8 cellular contexts compared by ENCODE assay signal in the genomic region with DNA sequence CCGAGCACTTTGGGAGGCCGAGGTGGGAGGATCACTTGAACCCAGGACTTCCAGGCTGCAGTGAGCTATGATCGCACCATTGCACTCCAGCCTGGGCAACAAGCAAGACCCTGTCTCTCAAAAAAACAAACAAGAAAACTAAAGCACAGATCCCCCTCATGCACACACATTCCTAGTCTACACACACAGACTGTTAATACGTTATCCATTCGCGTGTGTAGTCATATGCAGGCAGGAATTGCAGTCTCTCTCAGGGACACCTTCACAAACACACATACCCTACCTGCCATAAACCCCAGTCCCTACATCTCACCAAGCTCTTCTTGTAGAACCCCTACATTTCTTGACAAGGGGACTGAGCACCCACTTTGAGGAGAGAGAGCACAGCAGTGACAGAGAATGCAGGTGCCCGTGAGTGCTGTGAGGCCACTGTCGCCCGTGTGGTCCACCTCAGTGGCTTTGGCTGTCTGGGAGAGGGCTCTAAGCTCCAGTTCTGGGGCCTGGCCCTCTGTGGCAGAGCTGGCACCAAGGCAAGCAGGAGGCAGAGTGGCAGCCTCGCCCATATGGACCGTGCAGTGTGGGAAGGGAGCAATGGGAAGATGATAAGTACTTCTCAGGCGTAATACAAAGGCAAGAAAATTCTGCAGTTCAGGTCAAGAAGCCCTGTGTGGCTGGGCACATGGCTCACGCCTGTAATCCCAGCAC. TPM values are rescaled to one million over a fixed set of nuclear protein-coding genes. Genes with fewer than 3 reads are reported as not detected.
DNase-seq lines count a peak whose midpoint lies in the region; ATAC-seq, FAIRE-seq and TF ChIP-seq lines count a peak whose summit lies in the region.

No MANE protein-coding gene starts in this region.

- no peaks in the 10 kb centered on the region for H3K79me2 ChIP-seq in HCT116 (ENCODE audit: insufficient read depth, low read length)
- no peaks in the 10 kb centered on the region for H3K79me2 ChIP-seq in HepG2 (ENCODE audit: insufficient read depth, low read length)

- H4K20me1 ChIP-seq in HCT116 (ENCODE audit: insufficient read depth), result no peaks in the 10 kb centered on the region
- H4K20me1 ChIP-seq in HepG2 (ENCODE audit: insufficient read depth, low read length), result no peaks in the 10 kb centered on the region

- H3K4me2 ChIP-seq in HCT116 (ENCODE audit: low read length) (peak overlapping the region; percentile 96; the same call in 1 of the 2 replicates), HepG2 (ENCODE audit: low read depth, low read length) (peak overlapping the region; percentile 96; the same call in 1 of the 2 replicates)

- H3K9me3 ChIP-seq in HCT116 (ENCODE audit: control insufficient read depth in 1 of 2, insufficient read depth in 1 of 2, low read depth in 1 of 2, low read length in 2 of 2) (no peaks in the 10 kb centered on the region), HepG2 (ENCODE audit: low read length) (no peaks in the 10 kb centered on the region), tibial artery (no peaks in the 10 kb centered on the region)

- no peak for FAIRE-seq in HepG2 (lab: Jason Lieb, UNC)

- H2AFZ ChIP-seq in HCT116 (ENCODE audit: low read depth, low read length, poor library complexity, severe bottlenecking), result no peak overlapping the region
- no peak overlapping the region for H2AFZ ChIP-seq in HepG2 (ENCODE audit: low read length)

- H3K27ac ChIP-seq in HCT116 (ENCODE audit: low read depth, low read length), result no peak overlapping the region
- H3K27ac ChIP-seq in HepG2 (ENCODE audit: extremely low read length, insufficient read depth, low read length), result no peak overlapping the region
- H3K27ac ChIP-seq in tibial artery, result no peak overlapping the region

- intact Hi-C loops in HCT116 (cut with micrococcal nuclease), result loop anchor here (1.0 to 5.0 kb wide), 4 partner anchors 277 to 586 kb away; partner anchors contain the start of gene TIMM22
- intact Hi-C loops in HepG2 (cut with micrococcal nuclease; ENCODE audit: unreplicated experiment), result loop anchor here (2.0 to 5.0 kb wide), 3 partner anchors 276 to 586 kb away; partner anchors contain the start of gene TIMM22
- intact Hi-C loops in posterior vena cava (cut with DNase I), result loop anchor here (2.0 to 5.0 kb wide), 2 partner anchors 289 to 291 kb away; no protein-coding TSS in a partner anchor
- intact Hi-C loops in tibial artery (cut with DNase I; ENCODE audit: low total_unique reads), result loop anchor here (2.0 kb wide), 1 partner anchor 287 kb away; no protein-coding TSS in a partner anchor

- no peaks in the 10 kb centered on the region for H3K9me2 ChIP-seq in HCT116 (ENCODE audit: insufficient read depth)

- BruUV-seq in HCT116 (replicated peaks; lab: Mats Ljungman, UMichigan) (no TSS peak), HepG2 (replicated peaks; lab: Mats Ljungman, UMichigan) (no TSS peak)

- CTCF ChIA-PET in HCT116 (lab: Charles Lee), result interaction anchor here (0.8 to 3.1 kb wide), 21 partner anchors 9 to 645 kb away, joined by 3 to 124 read pairs (median 5); partner anchors contain the start of genes GEMIN4, NXN, TIMM22 and VPS53
- CTCF ChIA-PET in HepG2 (lab: Yijun Ruan, JAX; ENCODE audit: low intra/inter-chr PET ratio, low total read pairs), result interaction anchor here (1.2 kb wide), 1 partner anchor 288 kb away, joined by 4 read pairs; no protein-coding TSS in a partner anchor

- H3K27me3 ChIP-seq in HCT116 (ENCODE audit: insufficient read depth, low read length) (no peaks in the 10 kb centered on the region), HepG2 (ENCODE audit: control insufficient read depth in 1 of 2, insufficient read depth in 2 of 2, low read length in 2 of 2) (no peaks in the 10 kb centered on the region), tibial artery (no peaks in the 10 kb centered on the region)

- DNase-seq in ACHN, result peak; percentile 63
- no peak for DNase-seq in HCT116 (ENCODE audit: low read depth, low spot score)
- DNase-seq in activated naive CD8-positive, alpha-beta T cell treated with anti-CD3 and anti-CD28 coated beads for 36 hours, result no peak
- DNase-seq in HepG2 (ENCODE audit: low spot score), result no peak
- no peak for DNase-seq in posterior vena cava (ENCODE audit: low spot score)
- no peak for DNase-seq in tibial artery
- no peak for DNase-seq in stimulated activated CD4-positive, alpha-beta T cell treated with anti-CD3 and anti-CD28 coated beads, Interleukin-15, amount 100 ng/mL, for 24 hours

- no peak for ATAC-seq in HCT116
- peak; percentile 27; the same call in 2 of the 3 replicates for ATAC-seq in HepG2
- ATAC-seq in HG02852 (IDR thresholded peaks at IDR 0.05; ENCODE audit: unreplicated experiment), result no peak

- TF ChIP-seq POLR2A in HCT116 (IDR thresholded peaks at IDR 0.05; ENCODE audit: borderline replicate concordance, extremely low read depth, insufficient read depth, insufficient read length) (no peak), HepG2 (IDR thresholded peaks at IDR 0.05; ENCODE audit: insufficient read depth in 1 of 2, low read depth in 2 of 2, low read length in 2 of 2) (no peak)

- H3K4me1 Mint-ChIP-seq in activated naive CD8-positive, alpha-beta T cell treated with anti-CD3 and anti-CD28 coated beads for 36 hours, result peaks cover 59% of the 10 kb centered on the region

- in situ Hi-C loops in ACHN (cut with HindIII; ENCODE audit: low pct_ligation_motif_present, low pct_unique_long_range_greater_than_20kb, low sequenced_read_pairs), result no loop called here
- in situ Hi-C loops in HepG2 (cut with HindIII; ENCODE audit: extremely low pct_ligation_motif_present, low pct_unique_long_range_greater_than_20kb), result no loop called here

- H3K27ac Mint-ChIP-seq in activated naive CD8-positive, alpha-beta T cell treated with anti-CD3 and anti-CD28 coated beads for 36 hours, result peak overlapping the region; percentile 22

- TF ChIP-seq CTCF in HCT116 (IDR thresholded peaks at IDR 0.05 in 2 of 3, conservative IDR thresholded peaks at IDR 0.05 in 1 of 3; ENCODE audit: borderline replicate concordance in 1 of 3, insufficient read depth in 1 of 3, low read depth in 2 of 3, low read length in 2 of 3) (no peak), HepG2 (CRISPR knock-in tag; IDR thresholded peaks at IDR 0.05) (no peak), tibial artery (IDR thresholded peaks at IDR 0.05) (no peak)

- H3K36me3 ChIP-seq in HCT116 (ENCODE audit: control insufficient read depth in 1 of 2, insufficient read depth in 2 of 2, low read length in 2 of 2) (no peaks in the 10 kb centered on the region), HepG2 (replicated peaks in 1 of 2; ENCODE audit: control insufficient read depth in 1 of 2, insufficient read depth in 2 of 2, low read length in 2 of 2) (no peaks in the 10 kb centered on the region), tibial artery (peaks cover 0 to 23% (median 0%) of the 10 kb centered on the region in 3 donors)

- H3K4me3 Mint-ChIP-seq in activated naive CD8-positive, alpha-beta T cell treated with anti-CD3 and anti-CD28 coated beads for 36 hours, result peak overlapping the region; percentile 85

- H3K9me3 Mint-ChIP-seq in activated naive CD8-positive, alpha-beta T cell treated with anti-CD3 and anti-CD28 coated beads for 36 hours, result no peaks in the 10 kb centered on the region

- peaks cover 14% of the 10 kb centered on the region for H3K36me3 Mint-ChIP-seq in activated naive CD8-positive, alpha-beta T cell treated with anti-CD3 and anti-CD28 coated beads for 36 hours

- no peak overlapping the region for H3K4me3 ChIP-seq in HCT116 (replicated peaks in 1 of 2; ENCODE audit: low read depth in 1 of 2, low read length in 2 of 2)
- H3K4me3 ChIP-seq in HepG2 (replicated peaks in 1 of 3; ENCODE audit: insufficient read depth in 1 of 3, low read depth in 2 of 3, low read length in 3 of 3), result no peak overlapping the region
- H3K4me3 ChIP-seq in tibial artery, result no peak overlapping the region

- H3K9ac ChIP-seq in HCT116 (ENCODE audit: low read length) (no peak overlapping the region), HepG2 (ENCODE audit: insufficient read depth, low read depth, low read length) (no peak overlapping the region)

- H3K27me3 Mint-ChIP-seq in activated naive CD8-positive, alpha-beta T cell treated with anti-CD3 and anti-CD28 coated beads for 36 hours, result peaks cover 7% of the 10 kb centered on the region

- POLR2A ChIA-PET in HCT116 (lab: Charles Lee), result interaction anchor here (1.0 kb wide), 1 partner anchor 289 kb away, joined by 6 read pairs; no protein-coding TSS in a partner anchor
- POLR2A ChIA-PET in HepG2 (lab: Yijun Ruan, JAX), result interaction anchor here (0.9 to 1.5 kb wide), 2 partner anchors 33 to 585 kb away, joined by 3 to 4 read pairs; partner anchors contain the start of gene TIMM22

- TF ChIP-seq EP300 in HepG2 (IDR thresholded peaks at IDR 0.05; ENCODE audit: low read depth in 2 of 2, low read length in 2 of 2) (no peak), HepG2 (CRISPR knock-in tag; IDR thresholded peaks at IDR 0.05; ENCODE audit: borderline replicate concordance) (no peak)

- 77% methylated on average over 13 of the region's 13 CpGs for WGBS in HepG2 (ENCODE audit: low lambda C conversion rate)

- RAD21 ChIA-PET in HCT116 (lab: Charles Lee; ENCODE audit: low non-redundant PET in 1 of 2, low total read pairs in 2 of 2, uncharacterized antibody in 2 of 2, unreplicated experiment in 2 of 2), result interaction anchor here (0.6 to 1.5 kb wide), 5 partner anchors 280 to 585 kb away, joined by 3 to 14 read pairs (median 6); partner anchors contain the start of gene TIMM22 (in 1 of the 2)

- peaks cover 6 to 19% of the 10 kb centered on the region in 2 experiments; a peak in 3 of 4 replicates for H3K4me1 ChIP-seq in HCT116 (ENCODE audit: control insufficient read depth in 1 of 2, insufficient read depth in 2 of 2, low read length in 2 of 2)
- peaks cover 33% of the 10 kb centered on the region for H3K4me1 ChIP-seq in HepG2 (ENCODE audit: insufficient read depth, low read length)
- H3K4me1 ChIP-seq in tibial artery, result peaks cover 0 to 25% (median 15%) of the 10 kb centered on the region in 4 donors

- TF ChIP-seq RAD21 in HCT116 (IDR thresholded peaks at IDR 0.05; ENCODE audit: low read depth) (no peak), HepG2 (CRISPR knock-in tag; IDR thresholded peaks at IDR 0.05) (no peak)

RNA-seq across cellular contexts. Expression of gene RFLNB, which starts 34.2 kb away (rescaled TPM):
- total RNA-seq in HCT116 (2021; ENCODE audit: unreplicated experiment), result 36.9 TPM
- 22.4 and 23.9 TPM in 2 replicates for polyA plus RNA-seq in HCT116 (2012)
- 10 to 100 TPM; 37.3 to 38.4 TPM for total RNA-seq in activated naive CD8-positive, alpha-beta T cell treated with anti-CD3 and anti-CD28 coated beads for 36 hours
- total RNA-seq in HepG2 (2016; rRNA removed; fragmentation: Illumina TruSeq; extraction: Trizol), result 21.3 and 22.8 TPM in 2 replicates
- 27.1 and 28.5 TPM in 2 replicates for total RNA-seq in HepG2 (2016; cell fraction: cytosol; rRNA removed; fragmentation: Illumina TruSeq; extraction: Trizol; ENCODE audit: low read depth)
- total RNA-seq in HepG2 (2016; cell fraction: insoluble cytoplasmic fraction; rRNA removed; fragmentation: Illumina TruSeq; extraction: Trizol), result 19.3 and 21.8 TPM in 2 replicates
- total RNA-seq in HepG2 (2016; cell fraction: membrane; rRNA removed; fragmentation: Illumina TruSeq; extraction: Trizol), result 58.7 and 64.2 TPM in 2 replicates
- total RNA-seq in HepG2 (2016; cell fraction: nucleus; rRNA removed; fragmentation: Illumina TruSeq; extraction: Trizol), result 8.7 and 10.1 TPM in 2 replicates
- polyA plus RNA-seq in HepG2 (2011; rRNA removed), result 3.1 and 3.2 TPM in 2 replicates
- 3.4 and 4.0 TPM in 2 replicates for polyA plus RNA-seq in HepG2 (2011; cell fraction: cytosol; rRNA removed)
- 2.1 and 2.5 TPM in 2 replicates for polyA plus RNA-seq in HepG2 (2011; cell fraction: nucleus; rRNA removed)
- 7.5 and 10.7 TPM in 2 replicates for polyA plus RNA-seq in HepG2 (2012)
- polyA plus RNA-seq in HepG2 (2016; cell fraction: cytosol; fragmentation: Illumina TruSeq; extraction: Trizol; ENCODE audit: low read depth), result 44.9 and 45.8 TPM in 2 replicates
- polyA plus RNA-seq in HepG2 (2016; cell fraction: insoluble cytoplasmic fraction; fragmentation: Illumina TruSeq; extraction: Trizol; ENCODE audit: low read depth), result 23.3 and 26.8 TPM in 2 replicates
- 59.7 and 67.0 TPM in 2 replicates for polyA plus RNA-seq in HepG2 (2016; cell fraction: membrane; fragmentation: Illumina TruSeq; extraction: Trizol; ENCODE audit: low read depth)
- polyA plus RNA-seq in HepG2 (2016; cell fraction: nucleus; fragmentation: Illumina TruSeq; extraction: Trizol; ENCODE audit: insufficient read depth, low read depth), result 18.9 and 19.1 TPM in 2 replicates
- 5.3 TPM in 1 of 2 replicates, not detected in the other for polyA minus RNA-seq in HepG2 (2011; rRNA and poly(A)+ RNA removed; ENCODE audit: low replicate concordance)
- 3.7 and 4.5 TPM in 2 replicates for polyA minus RNA-seq in HepG2 (2011; cell fraction: cytosol; rRNA and poly(A)+ RNA removed)
- 0.90 and 1.4 TPM in 2 replicates for polyA minus RNA-seq in HepG2 (2011; cell fraction: nucleus; rRNA and poly(A)+ RNA removed)
- total RNA-seq in posterior vena cava, result 100 to 1,000 TPM in 1 of 2 donors, 10 to 100 TPM in 1; 69.7 to 133 TPM

RNA-seq across cellular contexts. Expression of gene RPH3AL, which starts 59.0 kb away (rescaled TPM):
- 17.0 TPM for total RNA-seq in HCT116 (2021; ENCODE audit: unreplicated experiment)
- 18.1 and 21.5 TPM in 2 replicates for polyA plus RNA-seq in HCT116 (2012)
- 1 to 10 TPM in 1 of 2 experiments, under 1 TPM in 1; 0.64 to 1.2 TPM for total RNA-seq in activated naive CD8-positive, alpha-beta T cell treated with anti-CD3 and anti-CD28 coated beads for 36 hours
- 6.7 and 7.8 TPM in 2 replicates for total RNA-seq in HepG2 (2016; rRNA removed; fragmentation: Illumina TruSeq; extraction: Trizol)
- total RNA-seq in HepG2 (2016; cell fraction: cytosol; rRNA removed; fragmentation: Illumina TruSeq; extraction: Trizol; ENCODE audit: low read depth), result 10.8 and 13.9 TPM in 2 replicates
- 8.0 and 8.6 TPM in 2 replicates for total RNA-seq in HepG2 (2016; cell fraction: insoluble cytoplasmic fraction; rRNA removed; fragmentation: Illumina TruSeq; extraction: Trizol)
- total RNA-seq in HepG2 (2016; cell fraction: membrane; rRNA removed; fragmentation: Illumina TruSeq; extraction: Trizol), result 12.1 and 13.4 TPM in 2 replicates
- total RNA-seq in HepG2 (2016; cell fraction: nucleus; rRNA removed; fragmentation: Illumina TruSeq; extraction: Trizol), result 6.4 and 8.4 TPM in 2 replicates
- polyA plus RNA-seq in HepG2 (2011; rRNA removed), result 16.4 and 20.7 TPM in 2 replicates
- 14.3 and 17.0 TPM in 2 replicates for polyA plus RNA-seq in HepG2 (2011; cell fraction: cytosol; rRNA removed)
- 21.3 and 26.7 TPM in 2 replicates for polyA plus RNA-seq in HepG2 (2011; cell fraction: nucleus; rRNA removed)
- 11.7 and 14.0 TPM in 2 replicates for polyA plus RNA-seq in HepG2 (2012)
- polyA plus RNA-seq in HepG2 (2016; cell fraction: cytosol; fragmentation: Illumina TruSeq; extraction: Trizol; ENCODE audit: low read depth), result 4.1 and 4.3 TPM in 2 replicates
- 6.7 and 7.3 TPM in 2 replicates for polyA plus RNA-seq in HepG2 (2016; cell fraction: insoluble cytoplasmic fraction; fragmentation: Illumina TruSeq; extraction: Trizol; ENCODE audit: low read depth)
- 9.3 and 12.3 TPM in 2 replicates for polyA plus RNA-seq in HepG2 (2016; cell fraction: membrane; fragmentation: Illumina TruSeq; extraction: Trizol; ENCODE audit: low read depth)
- polyA plus RNA-seq in HepG2 (2016; cell fraction: nucleus; fragmentation: Illumina TruSeq; extraction: Trizol; ENCODE audit: insufficient read depth, low read depth), result 8.0 and 9.6 TPM in 2 replicates
- 4.7 and 30.0 TPM in 2 replicates for polyA minus RNA-seq in HepG2 (2011; rRNA and poly(A)+ RNA removed; ENCODE audit: low replicate concordance)
- polyA minus RNA-seq in HepG2 (2011; cell fraction: cytosol; rRNA and poly(A)+ RNA removed), result 12.5 TPM in 2 replicates
- 29.4 and 31.1 TPM in 2 replicates for polyA minus RNA-seq in HepG2 (2011; cell fraction: nucleus; rRNA and poly(A)+ RNA removed)
- total RNA-seq in posterior vena cava, result 10 to 100 TPM in 1 of 2 donors, 1 to 10 TPM in 1; 9.7 to 11.2 TPM
